ENCODE assay signal across 1 cellular context in the genomic region with DNA sequence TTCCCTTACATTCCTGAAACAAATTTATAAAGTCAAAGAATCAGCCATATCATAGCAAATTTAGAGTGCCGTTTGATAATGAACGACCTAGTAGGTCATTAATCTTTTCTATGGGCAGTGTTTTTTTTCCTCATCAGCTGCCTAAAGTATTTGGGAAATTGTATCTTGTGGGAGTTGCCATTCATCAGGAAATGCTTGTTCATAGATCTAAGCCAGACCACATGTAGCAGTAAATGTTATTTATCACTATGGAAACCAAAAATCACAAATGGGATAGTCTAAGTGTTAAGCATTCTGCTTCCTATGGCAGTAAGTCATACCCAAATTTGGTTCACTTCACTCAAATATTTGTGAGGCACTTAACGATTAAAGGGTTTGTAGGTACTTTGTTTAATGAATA.
TF ChIP-seq lines count a peak whose summit lies in the region.

No MANE protein-coding gene starts in this region.

TF ChIP-seq in HepG2, 621 proteins besides CTCF, POLR2A, EP300 and RAD21 (continued from another document):
- TF ChIP-seq, protein P1, sequence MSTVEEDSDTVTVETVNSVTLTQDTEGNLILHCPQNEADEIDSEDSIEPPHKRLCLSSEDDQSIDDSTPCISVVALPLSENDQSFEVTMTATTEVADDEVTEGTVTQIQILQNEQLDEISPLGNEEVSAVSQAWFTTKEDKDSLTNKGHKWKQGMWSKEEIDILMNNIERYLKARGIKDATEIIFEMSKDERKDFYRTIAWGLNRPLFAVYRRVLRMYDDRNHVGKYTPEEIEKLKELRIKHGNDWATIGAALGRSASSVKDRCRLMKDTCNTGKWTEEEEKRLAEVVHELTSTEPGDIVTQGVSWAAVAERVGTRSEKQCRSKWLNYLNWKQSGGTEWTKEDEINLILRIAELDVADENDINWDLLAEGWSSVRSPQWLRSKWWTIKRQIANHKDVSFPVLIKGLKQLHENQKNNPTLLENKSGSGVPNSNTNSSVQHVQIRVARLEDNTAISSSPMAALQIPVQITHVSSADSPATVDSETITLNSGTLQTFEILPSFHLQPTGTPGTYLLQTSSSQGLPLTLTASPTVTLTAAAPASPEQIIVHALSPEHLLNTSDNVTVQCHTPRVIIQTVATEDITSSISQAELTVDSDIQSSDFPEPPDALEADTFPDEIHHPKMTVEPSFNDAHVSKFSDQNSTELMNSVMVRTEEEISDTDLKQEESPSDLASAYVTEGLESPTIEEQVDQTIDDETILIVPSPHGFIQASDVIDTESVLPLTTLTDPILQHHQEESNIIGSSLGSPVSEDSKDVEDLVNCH (CRISPR knock-in tag; IDR thresholded peaks at IDR 0.05): no peak
- no peak for TF ChIP-seq SALL2 (CRISPR knock-in tag; IDR thresholded peaks at IDR 0.05)
- TF ChIP-seq, protein P2, sequence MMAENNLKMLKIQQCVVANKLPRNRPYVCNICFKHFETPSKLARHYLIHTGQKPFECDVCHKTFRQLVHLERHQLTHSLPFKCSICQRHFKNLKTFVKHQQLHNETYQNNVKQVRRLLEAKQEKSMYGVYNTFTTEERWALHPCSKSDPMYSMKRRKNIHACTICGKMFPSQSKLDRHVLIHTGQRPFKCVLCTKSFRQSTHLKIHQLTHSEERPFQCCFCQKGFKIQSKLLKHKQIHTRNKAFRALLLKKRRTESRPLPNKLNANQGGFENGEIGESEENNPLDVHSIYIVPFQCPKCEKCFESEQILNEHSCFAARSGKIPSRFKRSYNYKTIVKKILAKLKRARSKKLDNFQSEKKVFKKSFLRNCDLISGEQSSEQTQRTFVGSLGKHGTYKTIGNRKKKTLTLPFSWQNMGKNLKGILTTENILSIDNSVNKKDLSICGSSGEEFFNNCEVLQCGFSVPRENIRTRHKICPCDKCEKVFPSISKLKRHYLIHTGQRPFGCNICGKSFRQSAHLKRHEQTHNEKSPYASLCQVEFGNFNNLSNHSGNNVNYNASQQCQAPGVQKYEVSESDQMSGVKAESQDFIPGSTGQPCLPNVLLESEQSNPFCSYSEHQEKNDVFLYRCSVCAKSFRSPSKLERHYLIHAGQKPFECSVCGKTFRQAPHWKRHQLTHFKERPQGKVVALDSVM (CRISPR knock-in tag; IDR thresholded peaks at IDR 0.05): no peak
- no peak for TF ChIP-seq HNRNPK (IDR thresholded peaks at IDR 0.05; ENCODE audit: low read depth, low read length, poor library complexity, severe bottlenecking)
- TF ChIP-seq MAZ (IDR thresholded peaks at IDR 0.05; ENCODE audit: borderline replicate concordance, low read depth, low read length): no peak
- TF ChIP-seq MAZ (CRISPR knock-in tag; IDR thresholded peaks at IDR 0.05; ENCODE audit: low read depth): no peak
- no peak for TF ChIP-seq ZNF3 (CRISPR knock-in tag; IDR thresholded peaks at IDR 0.05)
- TF ChIP-seq KMT2B (CRISPR knock-in tag; IDR thresholded peaks at IDR 0.05): no peak
- TF ChIP-seq SOX6 (IDR thresholded peaks at IDR 0.05): no peak
- TF ChIP-seq SOX6 (CRISPR knock-in tag; IDR thresholded peaks at IDR 0.05): no peak
- no peak for TF ChIP-seq CCAR2 (optimal IDR thresholded peaks at IDR 0.05; ENCODE audit: low read depth, low read length)
- TF ChIP-seq RFX1 (IDR thresholded peaks at IDR 0.05): no peak
- no peak for TF ChIP-seq ZSCAN20 (CRISPR knock-in tag; IDR thresholded peaks at IDR 0.05; ENCODE audit: borderline replicate concordance)
- TF ChIP-seq NKX3-1 (CRISPR knock-in tag; IDR thresholded peaks at IDR 0.05): no peak
- no peak for TF ChIP-seq ZNF20 (CRISPR knock-in tag; IDR thresholded peaks at IDR 0.05)
- no peak for TF ChIP-seq ZNF143 (CRISPR knock-in tag; IDR thresholded peaks at IDR 0.05)
